ENCODE assay signal across 8 cellular contexts in the genomic region with DNA sequence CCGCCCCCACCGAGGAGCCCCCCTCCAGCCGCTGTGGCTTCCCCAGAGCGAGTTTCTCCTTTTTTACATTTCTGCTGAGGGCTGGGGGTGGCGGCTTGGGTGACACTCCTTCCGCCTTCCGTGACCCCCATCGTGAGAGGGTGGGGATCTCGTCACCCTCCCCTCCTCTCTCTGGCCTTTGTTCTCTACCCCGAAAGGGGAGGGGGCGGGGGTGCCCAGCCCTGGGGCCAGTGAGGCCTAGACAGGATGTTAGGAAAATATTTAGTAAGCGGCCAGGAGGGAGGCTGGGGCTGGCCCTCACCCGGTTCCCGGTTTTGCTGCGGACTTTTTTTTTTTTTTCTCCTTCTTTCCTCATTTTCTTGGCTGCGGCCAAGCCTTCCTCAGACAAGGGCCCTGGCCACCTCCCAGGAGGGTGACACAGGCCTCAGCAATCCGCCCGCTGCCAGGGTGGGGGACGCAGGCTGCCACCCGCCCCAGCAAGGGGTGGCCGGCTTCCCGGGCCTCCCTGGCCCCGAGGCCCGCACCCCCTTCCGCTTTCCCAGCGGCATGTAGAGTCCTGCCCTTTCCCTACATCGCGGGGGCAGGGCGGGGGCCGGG. TPM values are rescaled to one million over a fixed set of nuclear protein-coding genes. Genes with fewer than 3 reads are reported as not detected.
DNase-seq lines count a peak whose midpoint lies in the region; ATAC-seq and TF ChIP-seq lines count a peak whose summit lies in the region.

No MANE protein-coding gene starts in this region.

- no peaks in the 10 kb centered on the region for H3K9me3 Mint-ChIP-seq in endothelial cell (ENCODE audit: unreplicated experiment)
- no peaks in the 10 kb centered on the region for H3K9me3 Mint-ChIP-seq in stimulated activated naive CD8-positive, alpha-beta T cell treated with anti-CD3 and anti-CD28 coated beads, Interleukin-15, amount 100 ng/mL, for 72 hours

- no peaks in the 10 kb centered on the region for H3K27me3 ChIP-seq in Karpas-422 (ENCODE audit: low read length)

- TF ChIP-seq CTCF in endothelial cell (IDR thresholded peaks at IDR 0.05; ENCODE audit: unreplicated experiment) = no peak

- H3K4me1 ChIP-seq in Karpas-422 (ENCODE audit: low read length) = peaks cover 66% of the 10 kb centered on the region

- peak overlapping the region; percentile 88 for H3K4me3 Mint-ChIP-seq in endothelial cell (ENCODE audit: unreplicated experiment)
- H3K4me3 Mint-ChIP-seq in stimulated activated naive CD8-positive, alpha-beta T cell treated with anti-CD3 and anti-CD28 coated beads, Interleukin-15, amount 100 ng/mL, for 72 hours = peak overlapping the region; percentile 95 to 98

- H3K27ac Mint-ChIP-seq in endothelial cell (ENCODE audit: unreplicated experiment) = peak overlapping the region; percentile 78
- H3K27ac Mint-ChIP-seq in stimulated activated naive CD8-positive, alpha-beta T cell treated with anti-CD3 and anti-CD28 coated beads, Interleukin-15, amount 100 ng/mL, for 72 hours = peak overlapping the region; percentile 86 to 94

- peaks cover 28% of the 10 kb centered on the region for H4K20me1 ChIP-seq in Karpas-422 (ENCODE audit: insufficient read depth, low read depth, low read length)

- H3K27ac ChIP-seq in Karpas-422 (ENCODE audit: low read length) = peak overlapping the region; percentile 97

- peaks cover 9% of the 10 kb centered on the region for H3K4me1 Mint-ChIP-seq in endothelial cell (ENCODE audit: unreplicated experiment)
- H3K4me1 Mint-ChIP-seq in stimulated activated naive CD8-positive, alpha-beta T cell treated with anti-CD3 and anti-CD28 coated beads, Interleukin-15, amount 100 ng/mL, for 72 hours = peaks cover 35% of the 10 kb centered on the region

- H3K9me3 ChIP-seq in Karpas-422 (ENCODE audit: low read length) = no peaks in the 10 kb centered on the region

- no peaks in the 10 kb centered on the region for H3K9me2 ChIP-seq in Karpas-422 (replicated peaks; ENCODE audit: insufficient read depth, low read length)

- peaks cover 17% of the 10 kb centered on the region for H3K27me3 Mint-ChIP-seq in endothelial cell (ENCODE audit: unreplicated experiment)
- no peaks in the 10 kb centered on the region for H3K27me3 Mint-ChIP-seq in stimulated activated naive CD8-positive, alpha-beta T cell treated with anti-CD3 and anti-CD28 coated beads, Interleukin-15, amount 100 ng/mL, for 72 hours

- no peak overlapping the region for H2AFZ ChIP-seq in Karpas-422 (ENCODE audit: low read length)

- peaks cover 25% of the 10 kb centered on the region for H3K36me3 ChIP-seq in Karpas-422 (ENCODE audit: insufficient read depth, low read length)

- peaks cover 11% of the 10 kb centered on the region for H3K36me3 Mint-ChIP-seq in endothelial cell (ENCODE audit: low read depth, unreplicated experiment)

- DNase-seq in C1 segment of cervical spinal cord (lab: John Stamatoyannopoulos, UW) (peak in 13 of 14 donors; percentile 75 to 99 (median 92)), Karpas-422 (peak; percentile 50), endothelial cell (ENCODE audit: low spot score) (peak; percentile 38), mesenteric fat pad (ENCODE audit: low spot score) (peak; percentile 97), HuH-7 (ENCODE audit: low spot score) (no peak)
- DNase-seq in activated CD4-positive, alpha-beta T cell treated with anti-CD3 and anti-CD28 coated beads, Interleukin-2, amount 50 U/mL, for 48 hours = peak; percentile 70 to 76
- peak; percentile 77 to 89 for DNase-seq in stimulated activated naive CD8-positive, alpha-beta T cell treated with anti-CD3 and anti-CD28 coated beads, Interleukin-15, amount 100 ng/mL, for 72 hours

- H3K9ac ChIP-seq in Karpas-422 (ENCODE audit: low read length) = peak overlapping the region; percentile 99

- H3K4me3 ChIP-seq in Karpas-422 (ENCODE audit: low read length) = peak overlapping the region; percentile 92

- peak; percentile 42 for ATAC-seq in stimulated activated naive CD8-positive, alpha-beta T cell treated with anti-CD3 and anti-CD28 coated beads, Interleukin-15, amount 100 ng/mL, for 72 hours
- ATAC-seq in HG02759 (IDR thresholded peaks at IDR 0.05; ENCODE audit: unreplicated experiment) = no peak

- peaks cover 26% of the 10 kb centered on the region for H3K79me2 ChIP-seq in Karpas-422 (ENCODE audit: low read length)

- H3K4me2 ChIP-seq in Karpas-422 (ENCODE audit: low read depth, low read length, poor library complexity, severe bottlenecking) = peak overlapping the region; percentile 95

RNA-seq across cellular contexts. Expression of gene MIDN, which starts 3.9 kb away (rescaled TPM):
- 21.4 and 40.5 TPM in 2 replicates for total RNA-seq in Karpas-422 (2014; rRNA removed; shearing (Covaris generic); ENCODE audit: low replicate concordance)
- total RNA-seq in endothelial cell (ENCODE audit: unreplicated experiment) (204 TPM), mesenteric fat pad (156 TPM)

RNA-seq across cellular contexts. Expression of gene ATP5F1D, which starts 10.8 kb away (rescaled TPM):
- 64.3 and 110 TPM in 2 replicates for total RNA-seq in Karpas-422 (2014; rRNA removed; shearing (Covaris generic); ENCODE audit: low replicate concordance)
- 175 TPM for total RNA-seq in endothelial cell (ENCODE audit: unreplicated experiment)
- total RNA-seq in mesenteric fat pad = 189 TPM

RNA-seq across cellular contexts. Expression of gene CBARP, which starts 14.5 kb away (rescaled TPM):
- total RNA-seq in Karpas-422 (2014; rRNA removed; shearing (Covaris generic); ENCODE audit: low replicate concordance) = 1.6 and 4.1 TPM in 2 replicates
- total RNA-seq in endothelial cell (ENCODE audit: unreplicated experiment) (10.4 TPM), mesenteric fat pad (6.2 TPM)

RNA-seq across cellular contexts. Expression of gene CIRBP, which starts 16.8 kb away (rescaled TPM):
- total RNA-seq in Karpas-422 (2014; rRNA removed; shearing (Covaris generic); ENCODE audit: low replicate concordance) = 141 and 291 TPM in 2 replicates
- total RNA-seq in endothelial cell (ENCODE audit: unreplicated experiment) (315 TPM), mesenteric fat pad (243 TPM)

RNA-seq across cellular contexts. Expression of gene FAM174C, which starts 23.0 kb away (rescaled TPM):
- 32.7 and 68.1 TPM in 2 replicates for total RNA-seq in Karpas-422 (2014; rRNA removed; shearing (Covaris generic); ENCODE audit: low replicate concordance)
- 22.7 TPM for total RNA-seq in endothelial cell (ENCODE audit: unreplicated experiment)
- total RNA-seq in mesenteric fat pad = 53.2 TPM
